8 cellular contexts compared by ENCODE assay signal in genomic region chrX:101408530-101408836, GRCh38. TPM values are rescaled to one million over a fixed set of nuclear protein-coding genes. Genes with fewer than 3 reads are reported as not detected.
DNase-seq lines count a peak whose midpoint lies in the region; ATAC-seq and TF ChIP-seq lines count a peak whose summit lies in the region.

No MANE protein-coding gene starts in this region.

- intact Hi-C loops in OCI-LY7 (cut with micrococcal nuclease; ENCODE audit: unreplicated experiment) = loop anchor here (5.0 kb wide), 1 partner anchor 61 kb away; the partner anchor contains the start of gene TIMM8A
- intact Hi-C loops in esophagus muscularis mucosa (cut with DNase I) = no loop called here

- peaks cover 2% of the 10 kb centered on the region for H3K79me1 ChIP-seq in trophoblast cell (ENCODE audit: low read length)

- TF ChIP-seq EP300 in esophagus muscularis mucosa (IDR thresholded peaks at IDR 0.05) = no peak

- POLR2A ChIA-PET in OCI-LY7 (lab: Charles Lee) = no interaction called here

- H4K8ac ChIP-seq in trophoblast cell (ENCODE audit: low read depth, low read length) = peak overlapping the region; percentile 60

- H3K9ac ChIP-seq in trophoblast cell (ENCODE audit: low read length) = peak overlapping the region; percentile 76

- H3K36me3 ChIP-seq in OCI-LY7 (ENCODE audit: insufficient read depth, low read length) (peaks cover 49% of the 10 kb centered on the region), esophagus muscularis mucosa (peaks cover 7 to 14% (median 9%) of the 10 kb centered on the region in 4 donors), trophoblast cell (ENCODE audit: control insufficient read depth in 1 of 2, insufficient read depth in 2 of 2, low read length in 2 of 2) (peaks cover 10 to 17% of the 10 kb centered on the region in 2 experiments)

- no peaks in the 10 kb centered on the region for H3K9me3 ChIP-seq in OCI-LY7 (ENCODE audit: low read length)
- no peaks in the 10 kb centered on the region for H3K9me3 ChIP-seq in esophagus muscularis mucosa
- no peaks in the 10 kb centered on the region for H3K9me3 ChIP-seq in trophoblast cell (ENCODE audit: insufficient read depth, low read depth, low read length)

- H3K4me3 ChIP-seq in OCI-LY7 (ENCODE audit: low read depth, low read length, poor library complexity, severe bottlenecking) (peak overlapping the region; percentile 83), esophagus muscularis mucosa (peak overlapping the region; percentile 62 to 66 (median 64)), trophoblast cell (ENCODE audit: low read depth, low read length) (peak overlapping the region; percentile 78)

- ATAC-seq in GM21381 (IDR thresholded peaks at IDR 0.05; ENCODE audit: unreplicated experiment) (peak; percentile 23), esophagus mucosa (no peak)

- H3K4ac ChIP-seq in trophoblast cell (ENCODE audit: low read depth, low read length) = peak overlapping the region; percentile 46

- H3K18ac ChIP-seq in trophoblast cell (ENCODE audit: low read length) = peak overlapping the region; percentile 19

- H4K20me1 ChIP-seq in OCI-LY7 (ENCODE audit: insufficient read depth, low read length) = no peaks in the 10 kb centered on the region

- TF ChIP-seq CTCF in OCI-LY7 (conservative IDR thresholded peaks at IDR 0.05; ENCODE audit: low read length) (0 out of 2 replicates have a peak, but pooled peaks have one; percentile 38), esophagus muscularis mucosa (IDR thresholded peaks at IDR 0.05) (no peak)

- peak overlapping the region; percentile 69 for H4K91ac ChIP-seq in trophoblast cell (ENCODE audit: low read depth, low read length)

- H3K27me3 ChIP-seq in esophagus muscularis mucosa (no peaks in the 10 kb centered on the region), trophoblast cell (ENCODE audit: insufficient read depth, low read length) (no peaks in the 10 kb centered on the region)

- DNase-seq in OCI-LY7 (ENCODE audit: low spot score) = no peak
- DNase-seq in esophagus muscularis mucosa (ENCODE audit: extremely low spot score) = no peak
- peak in 1 of 2 donors; percentile 43 for DNase-seq in trophoblast cell
- DNase-seq in superior temporal gyrus (ENCODE audit: extremely low spot score) = no peak
- DNase-seq in SW480 (ENCODE audit: low spot score) = no peak
- no peak for DNase-seq in cerebellar nuclear complex (lab: John Stamatoyannopoulos, UW)

- H3K79me2 ChIP-seq in OCI-LY7 (ENCODE audit: insufficient read depth, low read depth, low read length) = peaks cover 86% of the 10 kb centered on the region
- peaks cover 4% of the 10 kb centered on the region for H3K79me2 ChIP-seq in trophoblast cell (ENCODE audit: control insufficient read depth, insufficient read depth, low read length, poor library complexity)

- TSS peak; percentile 82 for BruUV-seq in OCI-LY7 (replicated peaks; lab: Mats Ljungman, UMichigan)

- CTCF ChIA-PET in OCI-LY7 (lab: Charles Lee; ENCODE audit: unreplicated experiment) = no interaction called here

- H2BK5ac ChIP-seq in trophoblast cell (ENCODE audit: low read depth, low read length, poor library complexity) = peak overlapping the region; percentile 73

- H2AK5ac ChIP-seq in trophoblast cell (ENCODE audit: low read length) = no peak overlapping the region

- peak overlapping the region; percentile 27 for H2BK120ac ChIP-seq in trophoblast cell (ENCODE audit: insufficient read depth, low read length, poor library complexity)

- 37% methylated on average over 8 of the region's 8 CpGs for WGBS in esophagus muscularis mucosa
- WGBS in trophoblast cell (ENCODE audit: extremely low coverage, insufficient coverage, insufficient read length) = no CpG with 5 or more reads among the region's 8 CpGs

- peak overlapping the region; percentile 77 for H4K12ac ChIP-seq in trophoblast cell (ENCODE audit: low read depth, low read length)

- H3K27ac ChIP-seq in OCI-LY7 (ENCODE audit: low read depth, low read length, poor library complexity, severe bottlenecking) = peak overlapping the region; percentile 85
- peak overlapping the region; percentile 83 to 93 (median 88) for H3K27ac ChIP-seq in esophagus muscularis mucosa (replicated peaks in 1 of 4)
- peak overlapping the region; percentile 85 for H3K27ac ChIP-seq in trophoblast cell (ENCODE audit: low read depth, low read length)

- H3K14ac ChIP-seq in trophoblast cell (ENCODE audit: low read length) = peak overlapping the region; percentile 79

- H3K4me2 ChIP-seq in OCI-LY7 (ENCODE audit: low read length) = peak overlapping the region; percentile 90
- peak overlapping the region; percentile 40 for H3K4me2 ChIP-seq in trophoblast cell (ENCODE audit: low read length)

- no peak overlapping the region for H3K23ac ChIP-seq in trophoblast cell (ENCODE audit: low read length)

- no peaks in the 10 kb centered on the region for H3K9me2 ChIP-seq in OCI-LY7 (ENCODE audit: insufficient read depth, low read length)

- no peak overlapping the region for H2BK12ac ChIP-seq in trophoblast cell (ENCODE audit: low read length)

- no peak for TF ChIP-seq POLR2A in esophagus muscularis mucosa (IDR thresholded peaks at IDR 0.05; ENCODE audit: low read depth)

- no peak overlapping the region for H2AFZ ChIP-seq in OCI-LY7 (ENCODE audit: low read length)
- H2AFZ ChIP-seq in trophoblast cell (ENCODE audit: insufficient read depth, low read length, poor library complexity) = no peak overlapping the region

- H3K4me1 ChIP-seq in OCI-LY7 (ENCODE audit: insufficient read depth, low read length, poor library complexity, severe bottlenecking) (peaks cover 5% of the 10 kb centered on the region), esophagus muscularis mucosa (peaks cover 3 to 50% (median 36%) of the 10 kb centered on the region in 4 donors), trophoblast cell (ENCODE audit: control insufficient read depth in 1 of 2, insufficient read depth in 2 of 2, low read length in 2 of 2) (no peaks in the 10 kb centered on the region)

RNA-seq across cellular contexts. Expression of gene HNRNPH2, which starts 0.5 kb away (rescaled TPM):
- total RNA-seq in OCI-LY7 (2014; rRNA removed; shearing (Covaris generic)) = 23.5 and 29.3 TPM in 2 replicates
- total RNA-seq in OCI-LY7 (2022) (33.1 and 38.1 TPM in 2 replicates), esophagus muscularis mucosa (10 to 100 TPM; 36.4 to 60.0 (median 44.4) TPM), esophagus mucosa (31.5 TPM)
- polyA plus RNA-seq in trophoblast cell (2013) = 63.1 and 66.0 TPM in 2 replicates

RNA-seq across cellular contexts. Expression of gene GLA, which starts 0.8 kb away (rescaled TPM):
- 47.6 and 51.1 TPM in 2 replicates for total RNA-seq in OCI-LY7 (2014; rRNA removed; shearing (Covaris generic))
- total RNA-seq in OCI-LY7 (2022) (48.7 and 49.4 TPM in 2 replicates), esophagus muscularis mucosa (10 to 100 TPM in 3 of 4 donors, 1 to 10 TPM in 1; 8.7 to 17.7 (median 15.9) TPM), esophagus mucosa (16.9 TPM)
- polyA plus RNA-seq in trophoblast cell (2013) = 121 and 137 TPM in 2 replicates

RNA-seq across cellular contexts. Expression of gene RPL36A, which starts 17.7 kb away (rescaled TPM):
- total RNA-seq in OCI-LY7 (2014; rRNA removed; shearing (Covaris generic)) = 2,042 and 2,127 TPM in 2 replicates
- 431 and 447 TPM in 2 replicates for total RNA-seq in OCI-LY7 (2022)
- total RNA-seq in esophagus muscularis mucosa = 100 to 1,000 TPM; 280 to 704 (median 376) TPM
- polyA plus RNA-seq in trophoblast cell (2013) = 2,211 and 2,301 TPM in 2 replicates
- 361 TPM for total RNA-seq in esophagus mucosa

RNA-seq across cellular contexts. Expression of gene BTK, which starts 22.5 kb away (rescaled TPM):
- 126 and 133 TPM in 2 replicates for total RNA-seq in OCI-LY7 (2014; rRNA removed; shearing (Covaris generic))
- total RNA-seq in OCI-LY7 (2022) = 140 and 147 TPM in 2 replicates
- total RNA-seq in esophagus muscularis mucosa = 1 to 10 TPM; 2.5 to 5.3 (median 4.0) TPM
- 6.4 and 7.8 TPM in 2 replicates for polyA plus RNA-seq in trophoblast cell (2013)
- total RNA-seq in esophagus mucosa = 1.0 TPM

RNA-seq across cellular contexts. Expression of gene TIMM8A, which starts 59.9 kb away (rescaled TPM):
- total RNA-seq in OCI-LY7 (2014; rRNA removed; shearing (Covaris generic)) = 11.0 and 14.9 TPM in 2 replicates
- 29.3 and 33.5 TPM in 2 replicates for total RNA-seq in OCI-LY7 (2022)
- total RNA-seq in esophagus muscularis mucosa = 1 to 10 TPM; 3.0 to 4.8 (median 3.7) TPM
- 24.5 and 27.5 TPM in 2 replicates for polyA plus RNA-seq in trophoblast cell (2013)
- total RNA-seq in esophagus mucosa = 14.2 TPM
